9 cellular contexts compared by ENCODE assay signal in genomic region chr1:11479375-11479979, GRCh38. TPM values are rescaled to one million over a fixed set of nuclear protein-coding genes. Genes with fewer than 3 reads are reported as not detected.
A peak's percentile ranks its signal among the peaks of the same experiment; 100 is the strongest.
DNase-seq lines count a peak whose midpoint lies in the region; ATAC-seq and TF ChIP-seq lines count a peak whose summit lies in the region.
"Had no signal": no experiment of that assay in that cellular context is flagged by ENCODE, and none has a peak within 500 bp of the region (broad histone marks: within the 10 kb centered on the region; RNA-seq: fewer than 3 reads in every experiment).

No MANE protein-coding gene starts in this region.

- H3K36me3 Mint-ChIP-seq in activated naive CD8-positive, alpha-beta T cell treated with anti-CD3 and anti-CD28 coated beads, Interleukin-2, amount 50 U/mL, for 24 hours (ENCODE audit: low read depth) = no peaks in the 10 kb centered on the region

- peaks cover 44% of the 10 kb centered on the region for H3K27me3 Mint-ChIP-seq in activated naive CD8-positive, alpha-beta T cell treated with anti-CD3 and anti-CD28 coated beads, Interleukin-2, amount 50 U/mL, for 24 hours

- intact Hi-C loops in heart left ventricle (cut with DNase I) (loop anchor here in 5 of 10 donors (2.0 to 10.0 kb wide), 3 partner anchors 145 to 163 kb away; no protein-coding TSS in a partner anchor), left ventricle myocardium superior (cut with micrococcal nuclease) (no loop called here), left lung (cut with DNase I) (no loop called here), upper lobe of right lung (cut with DNase I) (loop anchor here (10.0 kb wide), 1 partner anchor 165 kb away; no protein-coding TSS in a partner anchor)

- no peak overlapping the region for H3K27ac Mint-ChIP-seq in activated naive CD8-positive, alpha-beta T cell treated with anti-CD3 and anti-CD28 coated beads, Interleukin-2, amount 50 U/mL, for 24 hours

- DNase-seq in heart left ventricle (no peak), left ventricle myocardium superior (no peak), left lung (no peak), upper lobe of right lung (no peak), hypothalamus (lab: John Stamatoyannopoulos, UW) (no peak), NCI-H2171 (lab: John Stamatoyannopoulos, UW) (no peak)
- DNase-seq in activated naive CD8-positive, alpha-beta T cell treated with anti-CD3 and anti-CD28 coated beads, Interleukin-2, amount 50 U/mL, for 24 hours = peak; percentile 9
- DNase-seq in activated effector memory CD4-positive, alpha-beta T cell treated with Interleukin-2 at 50 U/mL for 16 hours = no peak

- H3K4me1 ChIP-seq in heart left ventricle (peaks cover 0 to 20% (median 15%) of the 10 kb centered on the region in 12 donors), left lung (peaks cover 0 to 16% of the 10 kb centered on the region in 2 donors), upper lobe of right lung (no peaks in the 10 kb centered on the region)

- H3K36me3 ChIP-seq in heart left ventricle (no peaks in the 10 kb centered on the region), left lung (no peaks in the 10 kb centered on the region), upper lobe of right lung (no peaks in the 10 kb centered on the region)

- no peak for TF ChIP-seq POLR2A in heart left ventricle (IDR thresholded peaks at IDR 0.05)

- 0 to 2% (median 1%) methylated on average over 8 to 52 of the region's 52 CpGs for WGBS in heart left ventricle, 4 donors

- H3K4me1 Mint-ChIP-seq in activated naive CD8-positive, alpha-beta T cell treated with anti-CD3 and anti-CD28 coated beads, Interleukin-2, amount 50 U/mL, for 24 hours = peaks cover 9% of the 10 kb centered on the region

- H3K27ac ChIP-seq in heart left ventricle = no peak overlapping the region
- no peak overlapping the region for H3K27ac ChIP-seq in left lung
- no peak overlapping the region for H3K27ac ChIP-seq in upper lobe of right lung
- H3K27ac ChIP-seq: epithelial cell of prostate had no signal

- H3K9me3 Mint-ChIP-seq in activated naive CD8-positive, alpha-beta T cell treated with anti-CD3 and anti-CD28 coated beads, Interleukin-2, amount 50 U/mL, for 24 hours = no peaks in the 10 kb centered on the region

- no peak for ATAC-seq in heart left ventricle
- ATAC-seq in left ventricle myocardium superior = no peak
- no peak for ATAC-seq in activated naive CD8-positive, alpha-beta T cell treated with anti-CD3 and anti-CD28 coated beads, Interleukin-2, amount 50 U/mL, for 24 hours
- ATAC-seq in left lung = no peak
- no peak for ATAC-seq in upper lobe of right lung

- TF ChIP-seq CTCF in heart left ventricle (IDR thresholded peaks at IDR 0.05) = no peak
- no peak for TF ChIP-seq CTCF in left lung (IDR thresholded peaks at IDR 0.05)
- no peak for TF ChIP-seq CTCF in upper lobe of right lung (IDR thresholded peaks at IDR 0.05)

- H3K4me3 ChIP-seq in heart left ventricle (peak overlapping the region; percentile 19 to 64 (median 56)), left lung (peak overlapping the region; percentile 17 to 49), upper lobe of right lung (peak overlapping the region; percentile 53)

- H3K4me3 Mint-ChIP-seq in activated naive CD8-positive, alpha-beta T cell treated with anti-CD3 and anti-CD28 coated beads, Interleukin-2, amount 50 U/mL, for 24 hours = peak overlapping the region; percentile 57

- no peaks in the 10 kb centered on the region for H3K9me3 ChIP-seq in heart left ventricle
- no peaks in the 10 kb centered on the region for H3K9me3 ChIP-seq in left lung
- H3K9me3 ChIP-seq in upper lobe of right lung = no peaks in the 10 kb centered on the region

- H3K27me3 ChIP-seq in heart left ventricle (peaks cover 14 to 80% (median 39%) of the 10 kb centered on the region in 9 donors), left lung (peaks cover 31 to 100% of the 10 kb centered on the region in 2 donors), upper lobe of right lung (peaks cover 74% of the 10 kb centered on the region)

RNA-seq across cellular contexts. Expression of gene DISP3, which starts 0.5 kb away (rescaled TPM):
- total RNA-seq in heart left ventricle = under 1 TPM in 5 of 9 donors, not detected in 4; 0.05 to 0.45 (median 0.17) TPM
- polyA plus RNA-seq in heart left ventricle = under 1 TPM in 1 of 2 donors, not detected in 1; 0.03 TPM
- 0.12 TPM for total RNA-seq in left ventricle myocardium superior
- total RNA-seq in left lung = under 1 TPM; 0.05 to 0.12 TPM
- not detected for total RNA-seq in upper lobe of right lung
